ENCODE assay signal across 8 cellular contexts in the genomic region with DNA sequence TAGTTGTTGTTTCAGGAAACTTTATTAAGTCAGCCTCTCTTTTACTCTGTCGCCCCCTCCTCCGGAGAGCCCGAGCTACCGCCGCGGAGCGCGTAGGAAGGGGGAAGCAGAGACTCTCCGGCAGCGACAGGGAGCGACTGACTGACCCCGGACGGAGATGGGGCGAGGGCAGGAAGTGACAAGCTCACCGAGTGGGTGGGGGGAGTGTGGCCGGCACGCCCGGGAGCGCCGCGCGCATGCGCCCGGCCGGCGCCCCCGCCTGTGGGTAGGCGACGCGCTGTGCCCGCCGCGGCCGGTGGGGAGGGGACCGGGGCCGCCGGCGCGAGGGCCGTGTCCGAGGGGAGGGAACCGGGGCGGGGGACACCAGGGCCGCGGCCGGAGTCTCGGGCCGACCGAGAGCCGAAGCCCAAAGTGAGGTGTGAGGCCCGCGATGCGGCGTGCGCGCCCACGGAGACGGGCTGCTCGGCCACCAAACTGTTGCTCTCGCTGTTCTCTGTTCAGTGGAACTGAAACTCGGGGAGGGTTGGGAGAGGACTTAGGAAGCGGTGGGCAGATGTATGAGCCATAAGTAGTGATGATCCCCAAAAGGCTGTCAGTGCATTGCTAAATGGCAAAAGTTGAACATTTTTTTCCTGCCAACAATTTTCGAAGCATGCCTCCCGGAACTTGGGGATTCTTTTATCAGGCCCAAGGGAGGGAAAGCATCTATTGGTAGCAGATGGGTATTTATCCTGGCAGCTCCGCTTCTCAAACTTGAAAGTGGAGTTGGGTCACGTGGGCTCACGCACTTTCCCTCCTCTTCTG. TPM values are rescaled to one million over a fixed set of nuclear protein-coding genes. Genes with fewer than 3 reads are reported as not detected.
DNase-seq lines count a peak whose midpoint lies in the region; ATAC-seq and TF ChIP-seq lines count a peak whose summit lies in the region.

A gene with protein sequence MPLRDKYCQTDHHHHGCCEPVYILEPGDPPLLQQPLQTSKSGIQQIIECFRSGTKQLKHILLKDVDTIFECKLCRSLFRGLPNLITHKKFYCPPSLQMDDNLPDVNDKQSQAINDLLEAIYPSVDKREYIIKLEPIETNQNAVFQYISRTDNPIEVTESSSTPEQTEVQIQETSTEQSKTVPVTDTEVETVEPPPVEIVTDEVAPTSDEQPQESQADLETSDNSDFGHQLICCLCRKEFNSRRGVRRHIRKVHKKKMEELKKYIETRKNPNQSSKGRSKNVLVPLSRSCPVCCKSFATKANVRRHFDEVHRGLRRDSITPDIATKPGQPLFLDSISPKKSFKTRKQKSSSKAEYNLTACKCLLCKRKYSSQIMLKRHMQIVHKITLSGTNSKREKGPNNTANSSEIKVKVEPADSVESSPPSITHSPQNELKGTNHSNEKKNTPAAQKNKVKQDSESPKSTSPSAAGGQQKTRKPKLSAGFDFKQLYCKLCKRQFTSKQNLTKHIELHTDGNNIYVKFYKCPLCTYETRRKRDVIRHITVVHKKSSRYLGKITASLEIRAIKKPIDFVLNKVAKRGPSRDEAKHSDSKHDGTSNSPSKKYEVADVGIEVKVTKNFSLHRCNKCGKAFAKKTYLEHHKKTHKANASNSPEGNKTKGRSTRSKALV (minus strand): TSS at position 143 of the 804 bp plus-strand sequence. CDS start 1,151 bp downstream, outside the sequence.

- DNase-seq in NCI-H128 (lab: John Stamatoyannopoulos, UW; ENCODE audit: unreplicated experiment) = peak; percentile 51
- DNase-seq in SW 1271 (lab: John Stamatoyannopoulos, UW) = peak; percentile 65 to 87
- peak; percentile 77 for DNase-seq in activated naive CD8-positive, alpha-beta T cell treated with anti-CD3 and anti-CD28 coated beads, Interleukin-2, amount 50 U/mL, for 16 hours (ENCODE audit: low read depth, low spot score)
- DNase-seq in Right ventricle myocardium inferior (ENCODE audit: missing footprints) = peak; percentile 94
- peak; percentile 86 to 94 for DNase-seq in tibial artery

- H3K27me3 ChIP-seq in parathyroid adenoma (ENCODE audit: control insufficient read depth, insufficient read depth, low read length) (no peaks in the 10 kb centered on the region), tibial artery (no peaks in the 10 kb centered on the region)

- intact Hi-C loops in Right ventricle myocardium inferior (cut with DNase I) (loop anchor here (2.0 to 10.0 kb wide), 2 partner anchors 48 to 196 kb away; a partner anchor contains a TSS), tibial artery (cut with DNase I; ENCODE audit: low total_unique reads) (loop anchor here (2.0 to 10.0 kb wide), 3 partner anchors 196 to 958 kb away; a partner anchor contains a TSS)

- ATAC-seq in HG02623 (IDR thresholded peaks at IDR 0.05; ENCODE audit: unreplicated experiment) = peak; percentile 80
- ATAC-seq in Right ventricle myocardium inferior = peak; percentile 99

- H3K36me3 ChIP-seq in parathyroid adenoma (ENCODE audit: control insufficient read depth, insufficient read depth, low read length) (no peaks in the 10 kb centered on the region), tibial artery (peaks cover 5 to 13% (median 12%) of the 10 kb centered on the region in 3 donors)

- peaks cover 17% of the 10 kb centered on the region for H3K79me2 ChIP-seq in parathyroid adenoma

- H3K4me2 ChIP-seq in parathyroid adenoma (ENCODE audit: low read length) = peak within 1 kb of the TSS; percentile 83

- H2AFZ ChIP-seq in parathyroid adenoma = peak within 1 kb of the TSS; percentile 90

- H3K4me1 ChIP-seq in parathyroid adenoma (no peaks in the 10 kb centered on the region), tibial artery (peaks cover 0 to 34% (median 9%) of the 10 kb centered on the region in 4 donors)

- H3K9ac ChIP-seq in parathyroid adenoma = peak within 1 kb of the TSS; percentile 14

- H3K4me3 ChIP-seq in parathyroid adenoma (ENCODE audit: low read depth, low read length) = peak within 1 kb of the TSS; percentile 93
- H3K4me3 ChIP-seq in tibial artery = peak within 1 kb of the TSS; percentile 89

- TF ChIP-seq POLR2A in GM10847 (IDR thresholded peaks at IDR 0.05; ENCODE audit: extremely low read depth, insufficient read length) = peak; percentile 90

- H3K27ac ChIP-seq in parathyroid adenoma (peak within 1 kb of the TSS; percentile 77), tibial artery (peak within 1 kb of the TSS; percentile 78 to 94)

- TF ChIP-seq CTCF in parathyroid adenoma (IDR thresholded peaks at IDR 0.05) (no peak), tibial artery (IDR thresholded peaks at IDR 0.05) (peak in 1 of 2 experiments; percentile 8)

- H3K9me3 ChIP-seq in parathyroid adenoma (ENCODE audit: control insufficient read depth, low read length) (no peaks in the 10 kb centered on the region), tibial artery (no peaks in the 10 kb centered on the region)

RNA-seq across cellular contexts. Expression of the gene that starts here (rescaled TPM):
- 20.1 TPM for total RNA-seq in Right ventricle myocardium inferior

Comparison
In these comparisons a context has a peak if more than half of its experiments do, and no peak if none do; other contexts are left out.
1. Peak in every context shown above with its lines: DNase-seq, ATAC-seq, H3K4me3 ChIP-seq and H3K27ac ChIP-seq.